28 cellular contexts compared by ENCODE assay signal in the genomic region with DNA sequence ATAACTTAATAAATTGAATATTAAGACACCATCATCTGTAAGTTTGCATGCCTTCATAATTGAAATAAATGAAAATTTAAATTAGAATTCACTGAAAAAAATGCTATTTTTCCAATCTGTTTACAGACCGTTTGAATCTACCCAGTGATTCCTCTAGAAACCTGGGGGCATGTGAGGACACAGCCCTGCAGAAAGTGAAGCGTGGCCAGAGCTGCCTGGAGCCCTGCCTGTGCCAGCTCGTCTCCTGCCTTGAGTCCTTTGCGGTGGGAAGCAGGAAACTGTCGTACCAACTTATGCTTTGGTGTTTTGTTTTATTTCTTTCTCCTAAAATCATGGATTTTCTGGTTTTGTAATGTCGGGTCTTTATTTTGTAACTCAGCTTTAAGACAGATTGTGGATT.
DNase-seq lines count a peak whose midpoint lies in the region; ATAC-seq and TF ChIP-seq lines count a peak whose summit lies in the region.
"Had no signal": no experiment of that assay in that cellular context is flagged by ENCODE, and none has a peak within 500 bp of the region (broad histone marks: within the 10 kb centered on the region; RNA-seq: fewer than 3 reads in every experiment).

No MANE protein-coding gene starts in this region.

- no peaks in the 10 kb centered on the region for H3K4me1 ChIP-seq in right cardiac atrium (ENCODE audit: control insufficient read depth, insufficient read depth, low read length)
- H3K4me1 ChIP-seq: HAP-1, SJSA1, upper lobe of right lung had no signal

- POLR2A ChIA-PET in RWPE1 (lab: Yijun Ruan, JAX; ENCODE audit: low non-redundant PET) = no interaction called here

- H3K27me3 ChIP-seq in right cardiac atrium (ENCODE audit: control insufficient read depth, insufficient read depth) = no peaks in the 10 kb centered on the region
- H3K27me3 ChIP-seq: cardiac muscle cell, upper lobe of right lung had no signal

- ATAC-seq in left ventricle myocardium superior (peak; percentile 69), right cardiac atrium (no peak), HG03135 (IDR thresholded peaks at IDR 0.05; ENCODE audit: unreplicated experiment) (no peak)
- ATAC-seq: activated T-cell treated with anti-CD3 and anti-CD28 coated beads, Interleukin-2, amount 50 U/mL, for 4 hours; Panc1; T-helper 17 cell; upper lobe of right lung had no signal

- H3K4me1 Mint-ChIP-seq in activated T-helper 1 cell treated with anti-CD3 and anti-CD28 coated beads, Interleukin-12 subunit alpha, Interleukin-12 subunit beta, Interleukin-2, Interleukin-4 antibody, amounts not matched to agents 30 ng/mL and 10 ng/mL and 1 ng/mL, durations not matched to agents 14 hours and 24 hours and 36 hours (ENCODE audit: low read depth) = no peaks in the 10 kb centered on the region
- H3K4me1 Mint-ChIP-seq: T-helper 17 cell had no signal

- H3K27ac Mint-ChIP-seq in activated T-helper 1 cell treated with anti-CD3 and anti-CD28 coated beads, Interleukin-12 subunit alpha, Interleukin-12 subunit beta, Interleukin-2, Interleukin-4 antibody, amounts not matched to agents 30 ng/mL and 10 ng/mL and 1 ng/mL, durations not matched to agents 14 hours and 24 hours and 36 hours = no peak overlapping the region
- H3K27ac Mint-ChIP-seq: T-helper 17 cell had no signal

- H3K4me3 Mint-ChIP-seq in activated T-helper 1 cell treated with anti-CD3 and anti-CD28 coated beads, Interleukin-12 subunit alpha, Interleukin-12 subunit beta, Interleukin-2, Interleukin-4 antibody, amounts not matched to agents 30 ng/mL and 10 ng/mL and 1 ng/mL, durations not matched to agents 14 hours and 24 hours and 36 hours = no peak overlapping the region
- H3K4me3 Mint-ChIP-seq: activated T-cell treated with anti-CD3 and anti-CD28 coated beads, Interleukin-2, amount 50 U/mL, for 4 hours; T-helper 17 cell had no signal

- H3K9me3 ChIP-seq in right cardiac atrium (ENCODE audit: control insufficient read depth, low read length) = no peaks in the 10 kb centered on the region
- H3K9me3 ChIP-seq: HAP-1, SJSA1, upper lobe of right lung had no signal

- CTCF ChIA-PET in RWPE1 (lab: Yijun Ruan, JAX) = no interaction called here

- H3K27ac ChIP-seq in right cardiac atrium (ENCODE audit: low read length) (no peak overlapping the region), RWPE1 (peak overlapping the region; percentile 65)
- H3K27ac ChIP-seq: cardiac muscle cell, SJSA1, upper lobe of right lung had no signal

- H3K4me3 ChIP-seq in right cardiac atrium (ENCODE audit: low read length) = no peak overlapping the region
- no peak overlapping the region for H3K4me3 ChIP-seq in fibroblast of mammary gland (ENCODE audit: control insufficient read depth, low read depth, low read length)
- H3K4me3 ChIP-seq: cardiac muscle cell, HAP-1, SJSA1, upper lobe of right lung had no signal

- H3K27me3 Mint-ChIP-seq in activated T-helper 1 cell treated with anti-CD3 and anti-CD28 coated beads, Interleukin-12 subunit alpha, Interleukin-12 subunit beta, Interleukin-2, Interleukin-4 antibody, amounts not matched to agents 30 ng/mL and 10 ng/mL and 1 ng/mL, durations not matched to agents 14 hours and 24 hours and 36 hours (ENCODE audit: insufficient read depth) = peaks cover 18% of the 10 kb centered on the region

- 42% methylated on average over 6 of the region's 6 CpGs for WGBS in right cardiac atrium

- H3K36me3 Mint-ChIP-seq in activated T-helper 1 cell treated with anti-CD3 and anti-CD28 coated beads, Interleukin-12 subunit alpha, Interleukin-12 subunit beta, Interleukin-2, Interleukin-4 antibody, amounts not matched to agents 30 ng/mL and 10 ng/mL and 1 ng/mL, durations not matched to agents 14 hours and 24 hours and 36 hours (ENCODE audit: low read depth) = no peaks in the 10 kb centered on the region

- intact Hi-C loops in left ventricle myocardium superior (cut with micrococcal nuclease) (no loop called here), right cardiac atrium (cut with DNase I) (no loop called here)
- intact Hi-C loops in activated T-helper 1 cell treated with anti-CD3 and anti-CD28 coated beads, Interleukin-12 subunit alpha, Interleukin-12 subunit beta, Interleukin-2, Interleukin-4 antibody, amounts not matched to agents 30 ng/mL and 10 ng/mL and 1 ng/mL, durations not matched to agents 14 hours and 24 hours and 36 hours (cut with micrococcal nuclease) = no loop called here

- TF ChIP-seq CTCF in RWPE1 (conservative IDR thresholded peaks at IDR 0.05; ENCODE audit: low read depth) = no peak
- TF ChIP-seq CTCF in fibroblast of mammary gland (conservative IDR thresholded peaks at IDR 0.05; ENCODE audit: control insufficient read depth, insufficient read depth, low read depth, low read length) = no peak

- DNase-seq in left ventricle myocardium superior = no peak
- no peak for DNase-seq in right cardiac atrium
- DNase-seq in RWPE1 (ENCODE audit: low spot score) = no peak
- DNase-seq in fibroblast of mammary gland (ENCODE audit: low read depth) = peak; percentile 6
- DNase-seq in foreskin melanocyte = no peak
- DNase-seq in activated T-helper 1 cell treated with anti-CD3 and anti-CD28 coated beads, Interleukin-12 subunit alpha, Interleukin-12 subunit beta, Interleukin-2, Interleukin-4 antibody, amounts not matched to agents 30 ng/mL and 10 ng/mL and 1 ng/mL, durations not matched to agents 14 hours and 24 hours and 36 hours (ENCODE audit: low spot score) = no peak
- DNase-seq in OCI-M1 (lab: John Stamatoyannopoulos, UW) = no peak
- DNase-seq: activated CD4-positive, alpha-beta T cell treated with anti-CD3 and anti-CD28 coated beads for 4 hours; activated naive CD4-positive, alpha-beta T cell treated with Interleukin-2 at 50 U/mL for 16 hours; activated T-cell treated with anti-CD3 and anti-CD28 coated beads, Interleukin-2, amount 50 U/mL, for 4 hours; COR-L47; dermis blood vessel endothelial cell; head of caudate nucleus; left cardiac atrium; mesenchymal stem cell; NCI-H1092 treated with DMSO at 0.1 percent for 48 hours; NCI-H2081; NCI-H510A treated with DMSO at 0.1 percent for 48 hours; nucleus accumbens; small intestine; stimulated activated CD4-positive, alpha-beta T cell treated with anti-CD3 and anti-CD28 coated beads, Interleukin-1b, Interleukin-23, amount 100 ng/mL, for 48 hours; T-helper 17 cell; upper lobe of right lung had no signal

- no peaks in the 10 kb centered on the region for H3K9me3 Mint-ChIP-seq in activated T-helper 1 cell treated with anti-CD3 and anti-CD28 coated beads, Interleukin-12 subunit alpha, Interleukin-12 subunit beta, Interleukin-2, Interleukin-4 antibody, amounts not matched to agents 30 ng/mL and 10 ng/mL and 1 ng/mL, durations not matched to agents 14 hours and 24 hours and 36 hours
- H3K9me3 Mint-ChIP-seq: activated T-cell treated with anti-CD3 and anti-CD28 coated beads, Interleukin-2, amount 50 U/mL, for 4 hours had no signal
